12 cellular contexts compared by ENCODE assay signal in genomic region chr2:153059338-153060052, GRCh38.
DNase-seq lines count a peak whose midpoint lies in the region; ATAC-seq, FAIRE-seq and TF ChIP-seq lines count a peak whose summit lies in the region.
"Had no signal": no experiment of that assay in that cellular context is flagged by ENCODE, and none has a peak within 500 bp of the region (broad histone marks: within the 10 kb centered on the region; RNA-seq: fewer than 3 reads in every experiment).

No MANE protein-coding gene starts in this region.

- peak; percentile 92 for FAIRE-seq in keratinocyte (lab: Jason Lieb, UNC)

- intact Hi-C loops in left cardiac atrium (cut with DNase I): no loop called here

- H3K9me3 ChIP-seq in SJCRH30 (replicated peaks): no peaks in the 10 kb centered on the region
- H3K9me3 ChIP-seq in keratinocyte (ENCODE audit: control insufficient read depth, low read depth, low read length): no peaks in the 10 kb centered on the region
- H3K9me3 ChIP-seq: adrenal gland had no signal

- H3K4me3 ChIP-seq in SJCRH30 (no peak overlapping the region), keratinocyte (ENCODE audit: control insufficient read depth in 2 of 3, extremely low read depth in 1 of 3, insufficient read depth in 2 of 3, low read depth in 1 of 3, low read length in 3 of 3) (no peak overlapping the region)
- H3K4me3 ChIP-seq: adrenal gland had no signal

- dilution Hi-C loops in keratinocyte (cut with MboI; ENCODE audit: extremely low pct_ligation_motif_present, low sequenced_read_pairs): no loop called here

- no peak overlapping the region for H2AFZ ChIP-seq in keratinocyte (ENCODE audit: control insufficient read depth, low read length)

- H3K79me2 ChIP-seq in keratinocyte (ENCODE audit: control insufficient read depth, insufficient read depth, low read length): no peaks in the 10 kb centered on the region

- no peak for TF ChIP-seq CTCF in keratinocyte (optimal IDR thresholded peaks at IDR 0.05 in 1 of 3, IDR thresholded peaks at IDR 0.05 in 1 of 3, conservative IDR thresholded peaks at IDR 0.05 in 1 of 3; ENCODE audit: extremely low read depth in 1 of 3, insufficient read depth in 2 of 3, low read length in 3 of 3)

- ATAC-seq in HG03457 (IDR thresholded peaks at IDR 0.05; ENCODE audit: unreplicated experiment): no peak
- ATAC-seq in left cardiac atrium: no peak

- H3K4me1 ChIP-seq in SJCRH30: peaks cover 19% of the 10 kb centered on the region
- H3K4me1 ChIP-seq in keratinocyte (ENCODE audit: control insufficient read depth, extremely low read depth, insufficient read depth, low read length): peaks cover 12% of the 10 kb centered on the region
- H3K4me1 ChIP-seq: adrenal gland had no signal

- no peaks in the 10 kb centered on the region for H4K20me1 ChIP-seq in keratinocyte (ENCODE audit: control insufficient read depth, extremely low read depth, insufficient read depth, low read length)

- H3K27me3 ChIP-seq in SJCRH30: no peaks in the 10 kb centered on the region
- no peaks in the 10 kb centered on the region for H3K27me3 ChIP-seq in keratinocyte (ENCODE audit: control insufficient read depth, extremely low read depth, insufficient read depth, low read length)
- H3K27me3 ChIP-seq: adrenal gland had no signal

- H3K9ac ChIP-seq in keratinocyte (ENCODE audit: control insufficient read depth, extremely low read depth, insufficient read depth, low read length): no peak overlapping the region

- DNase-seq in COLO829 (ENCODE audit: low spot score) (peak; percentile 45), HT1080 (ENCODE audit: low read depth) (peak; percentile 88), SJCRH30 (peak; percentile 38 to 59), keratinocyte (ENCODE audit: low read depth, low spot score) (peak; percentile 56), DMS79 treated with DMSO at 0.1 percent for 48 hours (lab: John Stamatoyannopoulos, UW) (no peak), left cardiac atrium (no peak), UCSD-AML1 (lab: John Stamatoyannopoulos, UW; ENCODE audit: unreplicated experiment) (no peak)
- DNase-seq: activated CD4-positive, alpha-beta T cell treated with anti-CD3 and anti-CD28 coated beads, Interleukin-2, amount 50 U/mL, for 1 hour; adrenal gland; NCI-H526 had no signal

- no peaks in the 10 kb centered on the region for H3K36me3 ChIP-seq in SJCRH30
- H3K36me3 ChIP-seq in keratinocyte (ENCODE audit: control insufficient read depth in 2 of 2, extremely low read depth in 1 of 2, insufficient read depth in 2 of 2, low read length in 2 of 2): no peaks in the 10 kb centered on the region
- H3K36me3 ChIP-seq: adrenal gland had no signal

- H3K4me2 ChIP-seq in keratinocyte (ENCODE audit: control insufficient read depth, extremely low read depth, insufficient read depth, low read depth, low read length): peak overlapping the region; percentile 47

- H3K27ac ChIP-seq in SJCRH30 (peak overlapping the region; percentile 60), keratinocyte (ENCODE audit: control insufficient read depth, insufficient read depth, low read length) (no peak overlapping the region)
- H3K27ac ChIP-seq: adrenal gland, C4-2B had no signal

- no peaks in the 10 kb centered on the region for H3K9me1 ChIP-seq in keratinocyte (ENCODE audit: control insufficient read depth, extremely low read depth, insufficient read depth, low read length)

Comparison
In these comparisons a context has a peak if more than half of its experiments do, and no peak if none do; other contexts are left out.
1. DNase-seq: peak in COLO829 (single experiment), HT1080 (single experiment), SJCRH30 (2 of 2) and keratinocyte (single experiment); none in DMS79 treated with DMSO at 0.1 percent for 48 hours (single experiment), left cardiac atrium (single experiment) and UCSD-AML1 (single experiment).